Comparison of ENCODE assay signal across 1 cellular context in the genomic region with DNA sequence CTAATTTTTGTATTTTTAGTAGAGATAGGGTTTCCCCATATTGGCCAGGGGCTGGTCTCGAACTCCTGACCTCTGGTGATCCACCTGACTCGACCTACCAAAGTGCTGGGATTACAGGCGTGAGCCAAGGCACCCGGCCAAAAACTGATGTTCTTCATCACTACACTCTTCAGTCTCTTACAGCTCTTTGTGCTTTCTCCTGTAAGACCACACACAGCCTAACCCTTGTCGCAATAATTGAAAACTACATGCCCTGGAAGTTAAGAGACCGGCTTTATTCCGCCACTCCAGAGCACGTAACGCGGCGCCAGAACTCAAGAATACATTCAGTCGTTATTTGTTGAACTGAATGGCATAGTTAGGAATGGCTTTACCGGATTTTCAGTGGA.
TF ChIP-seq lines count a peak whose summit lies in the region.

No MANE protein-coding gene starts in this region.

TF ChIP-seq in A549, 52 proteins besides CTCF, POLR2A, EP300 and RAD21 (continued from another document):
- TF ChIP-seq, protein P1, sequence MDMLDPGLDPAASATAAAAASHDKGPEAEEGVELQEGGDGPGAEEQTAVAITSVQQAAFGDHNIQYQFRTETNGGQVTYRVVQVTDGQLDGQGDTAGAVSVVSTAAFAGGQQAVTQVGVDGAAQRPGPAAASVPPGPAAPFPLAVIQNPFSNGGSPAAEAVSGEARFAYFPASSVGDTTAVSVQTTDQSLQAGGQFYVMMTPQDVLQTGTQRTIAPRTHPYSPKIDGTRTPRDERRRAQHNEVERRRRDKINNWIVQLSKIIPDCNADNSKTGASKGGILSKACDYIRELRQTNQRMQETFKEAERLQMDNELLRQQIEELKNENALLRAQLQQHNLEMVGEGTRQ (IDR thresholded peaks at IDR 0.05) = no peak
- TF ChIP-seq HDAC2 (IDR thresholded peaks at IDR 0.05) = no peak
- TF ChIP-seq EHMT2 (IDR thresholded peaks at IDR 0.05; ENCODE audit: low read depth) = no peak
- no peak for TF ChIP-seq TFCP2L1 (CRISPR knock-in tag; IDR thresholded peaks at IDR 0.05)
- TF ChIP-seq RNF2 (IDR thresholded peaks at IDR 0.05; ENCODE audit: borderline replicate concordance, low read depth) = no peak
- no peak for TF ChIP-seq RCOR1 (IDR thresholded peaks at IDR 0.05; ENCODE audit: low read depth, low read length)
- TF ChIP-seq ZSCAN20 (CRISPR knock-in tag; IDR thresholded peaks at IDR 0.05) = no peak
- no peak for TF ChIP-seq JUN (IDR thresholded peaks at IDR 0.05)
- no peak for TF ChIP-seq HOXB13 (CRISPR knock-in tag; IDR thresholded peaks at IDR 0.05; ENCODE audit: low read depth)
- no peak for TF ChIP-seq FOSB (CRISPR knock-in tag; IDR thresholded peaks at IDR 0.05)
